Comparison of ENCODE assay signal across 19 cellular contexts in the genomic region with DNA sequence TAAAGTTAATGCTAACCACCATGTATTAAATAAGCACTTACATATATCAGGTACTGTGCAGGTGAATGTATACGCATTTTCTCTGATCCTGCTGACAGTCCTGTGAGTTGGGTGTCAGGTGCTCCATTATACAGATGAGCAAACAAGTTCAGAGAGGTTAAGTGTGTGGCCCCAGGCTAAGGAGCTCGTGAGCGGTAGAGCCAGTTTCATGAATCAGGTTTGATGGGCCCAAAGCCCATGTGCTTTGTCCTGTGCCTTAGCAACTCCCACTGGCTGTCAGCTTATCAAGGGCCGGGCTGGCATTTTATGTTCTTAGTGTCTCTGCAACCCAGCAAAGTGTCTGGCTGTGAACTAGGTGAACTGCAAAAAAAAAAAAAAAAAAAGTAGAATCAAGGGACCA.
"Had no signal": no experiment of that assay in that cellular context is flagged by ENCODE, and none has a peak within 500 bp of the region (broad histone marks: within the 10 kb centered on the region; RNA-seq: fewer than 3 reads in every experiment).

No MANE protein-coding gene starts in this region.

- DNase-seq: activated CD4-positive, alpha-beta T cell treated with anti-CD3 and anti-CD28 coated beads for 4 hours; activated CD8-positive, alpha-beta memory T cell treated with anti-CD3 and anti-CD28 coated beads, Interleukin-2, amount 50 U/mL, for 48 hours; activated CD8-positive, alpha-beta T cell treated with anti-CD3 and anti-CD28 coated beads, Interleukin-2, amount 10 ng/mL, durations not matched to agents 7 days and 5 days; activated effector memory CD4-positive, alpha-beta T cell treated with Interleukin-2 at 50 U/mL for 16 hours; activated naive CD4-positive, alpha-beta T cell; activated T-cell treated with anti-CD3 and anti-CD28 coated beads, Interleukin-2, amount 50 U/mL, for 1 hour; body of pancreas; MM.1S; NCI-H1105; NCI-H1436; NCI-H1694 treated with DMSO at 0.1 percent for 48 hours; NCI-H2081 treated with DMSO at 0.1 percent for 48 hours; NCI-H446; NCI-H524; SHP77 treated with DMSO at 0.1 percent for 48 hours had no signal

- H3K27me3 ChIP-seq: ascending aorta, body of pancreas had no signal

- FAIRE-seq: RCC 7860 had no signal

- H3K27ac ChIP-seq: ascending aorta, body of pancreas, cardiac muscle cell had no signal

- H3K4me1 ChIP-seq: ascending aorta, body of pancreas had no signal

- H3K9me3 ChIP-seq: ascending aorta, body of pancreas had no signal

- H3K4me3 ChIP-seq: ascending aorta, body of pancreas, cardiac muscle cell had no signal

- ATAC-seq: activated CD4-positive, CD25-positive, alpha-beta regulatory T cell treated with anti-CD3 and anti-CD28 coated beads, Interleukin-2, amount 50 U/mL, for 24 hours; activated CD8-positive, alpha-beta T cell treated with anti-CD3 and anti-CD28 coated beads, Interleukin-2, amount 10 ng/mL, durations not matched to agents 7 days and 5 days; body of pancreas had no signal

- H3K36me3 ChIP-seq: ascending aorta, cardiac muscle cell had no signal
